In genomic region chr7:66502230-66503035, GRCh38 we compare ENCODE assay signal across 1 cellular context.
TF ChIP-seq lines count a peak whose summit lies in the region.

No MANE protein-coding gene starts in this region.

TF ChIP-seq in IMR-90, 13 proteins besides CTCF, POLR2A, EP300 and RAD21 (continued from another document):
- TF ChIP-seq USF2 (IDR thresholded peaks at IDR 0.05; ENCODE audit: low read depth, low read length) (no peak), SMC3 (IDR thresholded peaks at IDR 0.05; ENCODE audit: low read depth, low read length) (no peak)
